ENCODE assay signal across 15 cellular contexts in the genomic region with DNA sequence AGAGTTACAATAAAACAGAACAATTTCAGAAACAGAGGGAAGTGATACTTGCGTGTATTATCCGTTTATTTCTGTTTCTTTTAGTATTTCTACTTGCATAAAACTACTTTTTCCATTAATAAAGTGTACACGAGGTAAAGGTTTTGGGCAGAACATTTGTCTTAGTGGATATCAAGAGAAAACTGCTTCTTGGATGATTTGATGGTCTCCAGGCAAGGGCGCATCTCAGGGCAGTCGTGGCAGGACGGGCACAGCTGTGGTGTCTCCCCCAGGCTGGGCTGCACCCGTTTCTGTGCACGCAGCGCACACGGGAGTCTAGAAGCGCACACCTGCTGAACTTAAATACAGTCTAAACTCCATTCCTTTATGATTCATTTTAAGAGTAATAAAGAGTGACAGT. TPM values are rescaled to one million over a fixed set of nuclear protein-coding genes. Genes with fewer than 3 reads are reported as not detected.
DNase-seq lines count a peak whose midpoint lies in the region; ATAC-seq and TF ChIP-seq lines count a peak whose summit lies in the region.
"Had no signal": no experiment of that assay in that cellular context is flagged by ENCODE, and none has a peak within 500 bp of the region (broad histone marks: within the 10 kb centered on the region; RNA-seq: fewer than 3 reads in every experiment).

No MANE protein-coding gene starts in this region.

- no peak for TF ChIP-seq EP300 in SK-N-SH (IDR thresholded peaks at IDR 0.05; ENCODE audit: borderline replicate concordance in 1 of 2, low read depth in 1 of 2, low read length in 1 of 2)

- peaks cover 10% of the 10 kb centered on the region for H3K9me3 Mint-ChIP-seq in activated naive CD8-positive, alpha-beta T cell treated with anti-CD3 and anti-CD28 coated beads, Interleukin-2, amount 10 ng/mL, durations not matched to agents 7 days and 5 days
- H3K9me3 Mint-ChIP-seq in stimulated activated effector memory CD8-positive, alpha-beta T cell treated with anti-CD3 and anti-CD28 coated beads, Interleukin-12 subunit alpha, Interleukin-12 subunit beta, amount 100 ng/mL, for 72 hours: peaks cover 5% of the 10 kb centered on the region

- peaks cover 7% of the 10 kb centered on the region for H3K36me3 Mint-ChIP-seq in activated naive CD8-positive, alpha-beta T cell treated with anti-CD3 and anti-CD28 coated beads, Interleukin-2, amount 10 ng/mL, durations not matched to agents 7 days and 5 days
- H3K36me3 Mint-ChIP-seq in stimulated activated effector memory CD8-positive, alpha-beta T cell treated with anti-CD3 and anti-CD28 coated beads, Interleukin-12 subunit alpha, Interleukin-12 subunit beta, amount 100 ng/mL, for 72 hours: no peaks in the 10 kb centered on the region

- CTCF ChIA-PET in SK-N-SH (lab: Yijun Ruan, JAX): no interaction called here

- H3K9ac ChIP-seq in SK-N-SH: no peak overlapping the region

- no peak overlapping the region for H2AFZ ChIP-seq in SK-N-SH (ENCODE audit: low read depth)

- H3K27me3 Mint-ChIP-seq in activated naive CD8-positive, alpha-beta T cell treated with anti-CD3 and anti-CD28 coated beads, Interleukin-2, amount 10 ng/mL, durations not matched to agents 7 days and 5 days: peaks cover 66% of the 10 kb centered on the region

- no peak for TF ChIP-seq RAD21 in SK-N-SH (IDR thresholded peaks at IDR 0.05; ENCODE audit: low read length)

- DNase-seq in SK-N-SH (no peak), left lung (no peak), NCI-H1048 (lab: John Stamatoyannopoulos, UW) (no peak), ureter (ENCODE audit: low spot score) (no peak)
- no peak for DNase-seq in activated naive CD8-positive, alpha-beta T cell treated with anti-CD3 and anti-CD28 coated beads, Interleukin-2, amount 10 ng/mL, durations not matched to agents 7 days and 5 days
- no peak for DNase-seq in stimulated activated effector memory CD8-positive, alpha-beta T cell treated with anti-CD3 and anti-CD28 coated beads, Interleukin-12 subunit alpha, Interleukin-12 subunit beta, amount 100 ng/mL, for 72 hours (ENCODE audit: low spot score in 2 of 2)
- DNase-seq: NCI-H1092 treated with DMSO at 0.1 percent for 48 hours, NCI-H510A treated with DMSO at 0.1 percent for 48 hours, sigmoid colon, WERI-Rb-1 had no signal

- H3K4me3 Mint-ChIP-seq in activated naive CD8-positive, alpha-beta T cell treated with anti-CD3 and anti-CD28 coated beads, Interleukin-2, amount 10 ng/mL, durations not matched to agents 7 days and 5 days: peak overlapping the region; percentile 48
- H3K4me3 Mint-ChIP-seq in stimulated activated effector memory CD8-positive, alpha-beta T cell treated with anti-CD3 and anti-CD28 coated beads, Interleukin-12 subunit alpha, Interleukin-12 subunit beta, amount 100 ng/mL, for 72 hours: peak overlapping the region; percentile 47

- 83% methylated on average over 11 of the region's 11 CpGs for WGBS in SK-N-SH (ENCODE audit: low lambda C conversion rate)

- H3K4me2 ChIP-seq in SK-N-SH: peak overlapping the region; percentile 50; the same call in 1 of the 2 replicates

- H3K36me3 ChIP-seq in SK-N-SH (replicated peaks in 1 of 2; ENCODE audit: control insufficient read depth in 1 of 2, insufficient read depth in 2 of 2, low read length in 1 of 2) (no peaks in the 10 kb centered on the region), left lung (no peaks in the 10 kb centered on the region)
- H3K36me3 ChIP-seq: breast epithelium, sigmoid colon, tibial nerve, WERI-Rb-1 had no signal

- peaks cover 22% of the 10 kb centered on the region for H3K4me1 Mint-ChIP-seq in activated naive CD8-positive, alpha-beta T cell treated with anti-CD3 and anti-CD28 coated beads, Interleukin-2, amount 10 ng/mL, durations not matched to agents 7 days and 5 days
- H3K4me1 Mint-ChIP-seq in stimulated activated effector memory CD8-positive, alpha-beta T cell treated with anti-CD3 and anti-CD28 coated beads, Interleukin-12 subunit alpha, Interleukin-12 subunit beta, amount 100 ng/mL, for 72 hours: peaks cover 25% of the 10 kb centered on the region

- POLR2A ChIA-PET in SK-N-SH (lab: Yijun Ruan, JAX): no interaction called here
- POLR2A ChIA-PET in activated naive CD8-positive, alpha-beta T cell treated with anti-CD3 and anti-CD28 coated beads, Interleukin-2, amount 10 ng/mL, durations not matched to agents 7 days and 5 days (lab: Charles Lee): no interaction called here

- H3K79me2 ChIP-seq in SK-N-SH (ENCODE audit: insufficient read depth): no peaks in the 10 kb centered on the region

- H3K4me3 ChIP-seq in SK-N-SH (ENCODE audit: low read depth in 2 of 2, low read length in 1 of 2): peak overlapping the region in 1 of 2 experiments; percentile 38; a peak in 2 of 4 replicates
- H3K4me3 ChIP-seq in left lung: peak overlapping the region; percentile 35 to 40

- intact Hi-C loops in left lung (cut with DNase I): no loop called here

- H3K27ac ChIP-seq in SK-N-SH (ENCODE audit: low read depth in 2 of 2, low read length in 1 of 2): no peak overlapping the region
- H3K27ac ChIP-seq in left lung: no peak overlapping the region
- H3K27ac ChIP-seq: 22Rv1, breast epithelium, sigmoid colon, tibial nerve, WERI-Rb-1 had no signal

- ATAC-seq in SK-N-SH treated with all-trans-retinoic acid at 6 μM for 48 hours (no peak), left lung (no peak), HG02870 (IDR thresholded peaks at IDR 0.05; ENCODE audit: unreplicated experiment) (no peak)
- ATAC-seq in activated naive CD8-positive, alpha-beta T cell treated with anti-CD3 and anti-CD28 coated beads, Interleukin-2, amount 10 ng/mL, durations not matched to agents 7 days and 5 days (ENCODE audit: low read depth): no peak
- ATAC-seq in stimulated activated effector memory CD8-positive, alpha-beta T cell treated with anti-CD3 and anti-CD28 coated beads, Interleukin-12 subunit alpha, Interleukin-12 subunit beta, amount 100 ng/mL, for 72 hours: no peak

- H3K9me3 ChIP-seq in SK-N-SH (no peaks in the 10 kb centered on the region), left lung (no peaks in the 10 kb centered on the region)
- H3K9me3 ChIP-seq: breast epithelium had no signal

- H3K4me1 ChIP-seq in SK-N-SH (ENCODE audit: control insufficient read depth in 1 of 2, insufficient read depth in 2 of 2, low read depth in 1 of 2, low read length in 1 of 2) (peaks cover 0 to 2% of the 10 kb centered on the region in 2 experiments; a peak in 1 of 4 replicates), left lung (no peaks in the 10 kb centered on the region)
- H3K4me1 ChIP-seq: breast epithelium had no signal

- no peaks in the 10 kb centered on the region for H3F3A ChIP-seq in SK-N-SH (replicated peaks; ENCODE audit: insufficient read depth)

- H3K9me2 ChIP-seq in SK-N-SH: no peaks in the 10 kb centered on the region

- H4K20me1 ChIP-seq in SK-N-SH (ENCODE audit: insufficient read depth): no peaks in the 10 kb centered on the region

- H3K27ac Mint-ChIP-seq in activated naive CD8-positive, alpha-beta T cell treated with anti-CD3 and anti-CD28 coated beads, Interleukin-2, amount 10 ng/mL, durations not matched to agents 7 days and 5 days: no peak overlapping the region
- H3K27ac Mint-ChIP-seq in stimulated activated effector memory CD8-positive, alpha-beta T cell treated with anti-CD3 and anti-CD28 coated beads, Interleukin-12 subunit alpha, Interleukin-12 subunit beta, amount 100 ng/mL, for 72 hours: no peak overlapping the region

- TF ChIP-seq CTCF in SK-N-SH (IDR thresholded peaks at IDR 0.05) (no peak), left lung (IDR thresholded peaks at IDR 0.05) (no peak)

- H3K27me3 ChIP-seq in SK-N-SH (ENCODE audit: insufficient read depth) (peaks cover 15% of the 10 kb centered on the region; the same call in 1 of the 2 replicates), left lung (peaks cover 0 to 33% of the 10 kb centered on the region in 2 donors)

TF ChIP-seq in SK-N-SH, 30 proteins besides CTCF, POLR2A, EP300 and RAD21:
- no peak for TF ChIP-seq TEAD4 (IDR thresholded peaks at IDR 0.05; ENCODE audit: borderline replicate concordance, insufficient read depth)
- TF ChIP-seq NRF1 (IDR thresholded peaks at IDR 0.05; ENCODE audit: low read depth, low read length): no peak
- no peak for TF ChIP-seq CHD2 (IDR thresholded peaks at IDR 0.05; ENCODE audit: low read length, partially characterized antibody)
- TF ChIP-seq MXI1 (IDR thresholded peaks at IDR 0.05; ENCODE audit: low read depth, low read length): no peak
- no peak for TF ChIP-seq SMC3 (IDR thresholded peaks at IDR 0.05; ENCODE audit: low read depth, low read length)
- TF ChIP-seq EZH2phosphoT487 (IDR thresholded peaks at IDR 0.05; ENCODE audit: borderline replicate concordance, low read depth): no peak
- no peak for TF ChIP-seq FOSL2 (IDR thresholded peaks at IDR 0.05; ENCODE audit: borderline replicate concordance, low read depth)
- TF ChIP-seq SIN3A (IDR thresholded peaks at IDR 0.05; ENCODE audit: borderline replicate concordance, low read depth, low read length): no peak
- no peak for TF ChIP-seq FOXM1 (IDR thresholded peaks at IDR 0.05; ENCODE audit: low read depth)
- no peak for TF ChIP-seq YY1 (IDR thresholded peaks at IDR 0.05; ENCODE audit: low read depth)
- TF ChIP-seq GATA2 (CRISPR knock-in tag; IDR thresholded peaks at IDR 0.05): no peak
TF ChIP-seq in SK-N-SH: peak in this region for 0.

TF ChIP-seq in SK-N-SH treated with all-trans-retinoic acid at 6 μM for 48 hours, 23 proteins besides CTCF, POLR2A, EP300 and RAD21:
- no peak for TF ChIP-seq CSDC2 (CRISPR knock-in tag; IDR thresholded peaks at IDR 0.05)
- no peak for TF ChIP-seq PATZ1 (CRISPR knock-in tag; IDR thresholded peaks at IDR 0.05; ENCODE audit: borderline replicate concordance)

RNA-seq across cellular contexts. Expression of gene RNF32, which starts 23.4 kb away (rescaled TPM):
- polyA plus RNA-seq in SK-N-SH (2012; rRNA removed): 2.2 and 2.3 TPM in 2 replicates
- 2.3 and 3.3 TPM in 2 replicates for polyA plus RNA-seq in SK-N-SH (2012; cell fraction: cytosol; rRNA removed)
- polyA plus RNA-seq in SK-N-SH (2012; cell fraction: nucleus; rRNA removed): 1.6 and 3.3 TPM in 2 replicates
- 1 to 10 TPM in 1 of 2 experiments, under 1 TPM in 1; 0.97 to 2.2 TPM for total RNA-seq in activated naive CD8-positive, alpha-beta T cell treated with anti-CD3 and anti-CD28 coated beads, Interleukin-2, amount 10 ng/mL, durations not matched to agents 7 days and 5 days
- total RNA-seq in left lung (1 to 10 TPM in 1 of 2 donors, under 1 TPM in 1; 0.85 to 2.0 TPM), ureter (1.4 TPM)
